In the genomic region with DNA sequence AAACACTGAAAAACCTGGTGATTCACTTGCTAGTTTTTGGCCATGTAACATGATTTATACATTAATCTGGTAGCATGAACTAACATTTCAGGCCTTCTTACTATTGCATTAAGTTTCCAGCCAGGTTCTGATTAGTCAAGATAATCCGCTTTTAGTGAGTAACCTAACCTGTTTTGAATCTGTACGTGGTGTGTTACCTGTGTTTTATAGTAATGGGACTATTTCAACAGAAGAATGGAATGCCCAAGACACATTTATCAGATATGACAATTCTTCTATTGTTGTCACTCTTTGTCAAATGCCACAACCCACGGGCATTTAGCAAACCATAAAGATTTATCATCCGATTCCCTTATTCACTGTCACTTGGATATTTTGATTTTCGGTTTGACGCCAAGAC, we compare ENCODE assay signal across 16 cellular contexts.
DNase-seq lines count a peak whose midpoint lies in the region; ATAC-seq and TF ChIP-seq lines count a peak whose summit lies in the region.
"Had no signal": no experiment of that assay in that cellular context is flagged by ENCODE, and none has a peak within 500 bp of the region (broad histone marks: within the 10 kb centered on the region; RNA-seq: fewer than 3 reads in every experiment).

No MANE protein-coding gene starts in this region.

- no peak overlapping the region for H3K4me3 ChIP-seq in RWPE2 (ENCODE audit: severe bottlenecking)
- H3K4me3 ChIP-seq in fibroblast of mammary gland (ENCODE audit: control insufficient read depth, low read depth, low read length): no peak overlapping the region

- ATAC-seq in RWPE2 (ENCODE audit: low read depth) (peak; percentile 52; the same call in 2 of the 3 replicates), WTC11 (no peak)

- peaks cover 15% of the 10 kb centered on the region for H3K4me1 ChIP-seq in RWPE2 (ENCODE audit: insufficient read depth, poor library complexity, severe bottlenecking)

- DNase-seq in HT-29 (ENCODE audit: low spot score) (peak; percentile 16), RWPE2 (ENCODE audit: low spot score) (no peak), fibroblast of mammary gland (ENCODE audit: low read depth) (peak; percentile 43), renal cortical epithelial cell (ENCODE audit: low read depth) (peak; percentile 15), NCI-H1048 (lab: John Stamatoyannopoulos, UW) (no peak), WTC11 (ENCODE audit: low spot score) (no peak), NCI-H1694 treated with DMSO at 0.1 percent for 48 hours (lab: John Stamatoyannopoulos, UW) (no peak)
- DNase-seq in activated naive CD4-positive, alpha-beta T cell treated with Interleukin-2 at 50 U/mL for 16 hours: no peak
- DNase-seq: CD8-positive, alpha-beta memory T cell; GF-D8; KBM-7; NCI-H1105; NCI-H2171 treated with DMSO at 0.1 percent for 48 hours; NCI-H82 had no signal

- TF ChIP-seq CTCF in RWPE2 (IDR thresholded peaks at IDR 0.05; ENCODE audit: poor library complexity, severe bottlenecking): no peak
- no peak for TF ChIP-seq CTCF in fibroblast of mammary gland (conservative IDR thresholded peaks at IDR 0.05; ENCODE audit: control insufficient read depth, insufficient read depth, low read depth, low read length)
- TF ChIP-seq CTCF in WTC11 (IDR thresholded peaks at IDR 0.05): no peak

- no peaks in the 10 kb centered on the region for H3K4me1 Mint-ChIP-seq in WTC11
- H3K4me1 Mint-ChIP-seq: CD8-positive, alpha-beta memory T cell had no signal

- H3K27ac Mint-ChIP-seq in WTC11: no peak overlapping the region
- H3K27ac Mint-ChIP-seq: CD8-positive, alpha-beta memory T cell had no signal

- no peaks in the 10 kb centered on the region for H3K27me3 ChIP-seq in RWPE2 (ENCODE audit: insufficient read depth, poor library complexity, severe bottlenecking)

- H3K36me3 ChIP-seq in RWPE2 (ENCODE audit: low read depth): no peaks in the 10 kb centered on the region

- peak overlapping the region; percentile 13 for H3K27ac ChIP-seq in RWPE2 (ENCODE audit: poor library complexity, severe bottlenecking)
- H3K27ac ChIP-seq: HL-60 had no signal

- no peaks in the 10 kb centered on the region for H3K27me3 Mint-ChIP-seq in WTC11 (ENCODE audit: low read depth)
- H3K27me3 Mint-ChIP-seq: CD8-positive, alpha-beta memory T cell had no signal

- H3K36me3 Mint-ChIP-seq in WTC11: no peaks in the 10 kb centered on the region
- H3K36me3 Mint-ChIP-seq: CD8-positive, alpha-beta memory T cell had no signal

- POLR2A ChIA-PET in WTC11 (lab: Charles Lee): no interaction called here

- peaks cover 5% of the 10 kb centered on the region for H3K9me3 Mint-ChIP-seq in WTC11
- H3K9me3 Mint-ChIP-seq: HFFc6 had no signal

- no peaks in the 10 kb centered on the region for H3K9me3 ChIP-seq in RWPE2 (ENCODE audit: severe bottlenecking)

- no peak overlapping the region for H3K4me3 Mint-ChIP-seq in WTC11
- H3K4me3 Mint-ChIP-seq: CD8-positive, alpha-beta memory T cell had no signal

- CTCF ChIA-PET in WTC11 (lab: Charles Lee): no interaction called here

TF ChIP-seq in WTC11, 78 proteins besides CTCF, POLR2A, EP300 and RAD21:
- TF ChIP-seq PRRX2 (CRISPR knock-in tag; IDR thresholded peaks at IDR 0.05): no peak
- TF ChIP-seq, protein P1, sequence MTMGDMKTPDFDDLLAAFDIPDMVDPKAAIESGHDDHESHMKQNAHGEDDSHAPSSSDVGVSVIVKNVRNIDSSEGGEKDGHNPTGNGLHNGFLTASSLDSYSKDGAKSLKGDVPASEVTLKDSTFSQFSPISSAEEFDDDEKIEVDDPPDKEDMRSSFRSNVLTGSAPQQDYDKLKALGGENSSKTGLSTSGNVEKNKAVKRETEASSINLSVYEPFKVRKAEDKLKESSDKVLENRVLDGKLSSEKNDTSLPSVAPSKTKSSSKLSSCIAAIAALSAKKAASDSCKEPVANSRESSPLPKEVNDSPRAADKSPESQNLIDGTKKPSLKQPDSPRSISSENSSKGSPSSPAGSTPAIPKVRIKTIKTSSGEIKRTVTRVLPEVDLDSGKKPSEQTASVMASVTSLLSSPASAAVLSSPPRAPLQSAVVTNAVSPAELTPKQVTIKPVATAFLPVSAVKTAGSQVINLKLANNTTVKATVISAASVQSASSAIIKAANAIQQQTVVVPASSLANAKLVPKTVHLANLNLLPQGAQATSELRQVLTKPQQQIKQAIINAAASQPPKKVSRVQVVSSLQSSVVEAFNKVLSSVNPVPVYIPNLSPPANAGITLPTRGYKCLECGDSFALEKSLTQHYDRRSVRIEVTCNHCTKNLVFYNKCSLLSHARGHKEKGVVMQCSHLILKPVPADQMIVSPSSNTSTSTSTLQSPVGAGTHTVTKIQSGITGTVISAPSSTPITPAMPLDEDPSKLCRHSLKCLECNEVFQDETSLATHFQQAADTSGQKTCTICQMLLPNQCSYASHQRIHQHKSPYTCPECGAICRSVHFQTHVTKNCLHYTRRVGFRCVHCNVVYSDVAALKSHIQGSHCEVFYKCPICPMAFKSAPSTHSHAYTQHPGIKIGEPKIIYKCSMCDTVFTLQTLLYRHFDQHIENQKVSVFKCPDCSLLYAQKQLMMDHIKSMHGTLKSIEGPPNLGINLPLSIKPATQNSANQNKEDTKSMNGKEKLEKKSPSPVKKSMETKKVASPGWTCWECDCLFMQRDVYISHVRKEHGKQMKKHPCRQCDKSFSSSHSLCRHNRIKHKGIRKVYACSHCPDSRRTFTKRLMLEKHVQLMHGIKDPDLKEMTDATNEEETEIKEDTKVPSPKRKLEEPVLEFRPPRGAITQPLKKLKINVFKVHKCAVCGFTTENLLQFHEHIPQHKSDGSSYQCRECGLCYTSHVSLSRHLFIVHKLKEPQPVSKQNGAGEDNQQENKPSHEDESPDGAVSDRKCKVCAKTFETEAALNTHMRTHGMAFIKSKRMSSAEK (CRISPR knock-in tag; IDR thresholded peaks at IDR 0.05; ENCODE audit: borderline replicate concordance): no peak
- TF ChIP-seq CBFB (CRISPR knock-in tag; IDR thresholded peaks at IDR 0.05; ENCODE audit: low read depth): no peak
- TF ChIP-seq, protein P2, sequence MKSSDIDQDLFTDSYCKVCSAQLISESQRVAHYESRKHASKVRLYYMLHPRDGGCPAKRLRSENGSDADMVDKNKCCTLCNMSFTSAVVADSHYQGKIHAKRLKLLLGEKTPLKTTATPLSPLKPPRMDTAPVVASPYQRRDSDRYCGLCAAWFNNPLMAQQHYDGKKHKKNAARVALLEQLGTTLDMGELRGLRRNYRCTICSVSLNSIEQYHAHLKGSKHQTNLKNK (CRISPR knock-in tag; IDR thresholded peaks at IDR 0.05): no peak
- TF ChIP-seq CREM (CRISPR knock-in tag; IDR thresholded peaks at IDR 0.05): no peak
- no peak for TF ChIP-seq ERG (CRISPR knock-in tag; IDR thresholded peaks at IDR 0.05)
- TF ChIP-seq CREB1 (CRISPR knock-in tag; IDR thresholded peaks at IDR 0.05): no peak
- TF ChIP-seq USF1 (CRISPR knock-in tag; IDR thresholded peaks at IDR 0.05): no peak
- TF ChIP-seq MLX (CRISPR knock-in tag; IDR thresholded peaks at IDR 0.05): no peak
- no peak for TF ChIP-seq SMAD3 (CRISPR knock-in tag; IDR thresholded peaks at IDR 0.05; ENCODE audit: borderline replicate concordance)
- TF ChIP-seq, protein P3, sequence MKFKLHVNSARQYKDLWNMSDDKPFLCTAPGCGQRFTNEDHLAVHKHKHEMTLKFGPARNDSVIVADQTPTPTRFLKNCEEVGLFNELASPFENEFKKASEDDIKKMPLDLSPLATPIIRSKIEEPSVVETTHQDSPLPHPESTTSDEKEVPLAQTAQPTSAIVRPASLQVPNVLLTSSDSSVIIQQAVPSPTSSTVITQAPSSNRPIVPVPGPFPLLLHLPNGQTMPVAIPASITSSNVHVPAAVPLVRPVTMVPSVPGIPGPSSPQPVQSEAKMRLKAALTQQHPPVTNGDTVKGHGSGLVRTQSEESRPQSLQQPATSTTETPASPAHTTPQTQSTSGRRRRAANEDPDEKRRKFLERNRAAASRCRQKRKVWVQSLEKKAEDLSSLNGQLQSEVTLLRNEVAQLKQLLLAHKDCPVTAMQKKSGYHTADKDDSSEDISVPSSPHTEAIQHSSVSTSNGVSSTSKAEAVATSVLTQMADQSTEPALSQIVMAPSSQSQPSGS (CRISPR knock-in tag; IDR thresholded peaks at IDR 0.05; ENCODE audit: borderline replicate concordance, low read depth): no peak
- no peak for TF ChIP-seq GTF2I (CRISPR knock-in tag; conservative IDR thresholded peaks at IDR 0.05)
- no peak for TF ChIP-seq ZNF219 (CRISPR knock-in tag; IDR thresholded peaks at IDR 0.05; ENCODE audit: borderline replicate concordance)

Comparison
In these comparisons a context has a peak if more than half of its experiments do, and no peak if none do; other contexts are left out.
1. DNase-seq: peak in HT-29 (single experiment), fibroblast of mammary gland (single experiment) and renal cortical epithelial cell (single experiment); none in RWPE2 (single experiment), NCI-H1048 (single experiment), WTC11 (single experiment), NCI-H1694 treated with DMSO at 0.1 percent for 48 hours (single experiment) and activated naive CD4-positive, alpha-beta T cell treated with Interleukin-2 at 50 U/mL for 16 hours (single experiment).